Comparison of ENCODE assay signal across 12 cellular contexts in genomic region chr2:182426082-182426914, GRCh38. TPM values are rescaled to one million over a fixed set of nuclear protein-coding genes. Genes with fewer than 3 reads are reported as not detected.
DNase-seq lines count a peak whose midpoint lies in the region; ATAC-seq and TF ChIP-seq lines count a peak whose summit lies in the region.
"Had no signal": no experiment of that assay in that cellular context is flagged by ENCODE, and none has a peak within 500 bp of the region (broad histone marks: within the 10 kb centered on the region; RNA-seq: fewer than 3 reads in every experiment).

No MANE protein-coding gene starts in this region.

- no peak overlapping the region for H2BK12ac ChIP-seq in H9 (ENCODE audit: insufficient read length, low read depth, low read length)

- H3K9ac ChIP-seq in H9 (ENCODE audit: extremely low read depth, insufficient read length, low read length) (no peak overlapping the region), skeletal muscle tissue (ENCODE audit: low read depth in 1 of 3, low read length in 3 of 3) (peak overlapping the region; percentile 27 to 69 (median 29))

- H3K9me3 Mint-ChIP-seq in H9, result no peaks in the 10 kb centered on the region; a peak in 1 of 5 replicates

- no peak overlapping the region for H3K4me3 Mint-ChIP-seq in H9
- H3K4me3 Mint-ChIP-seq: effector memory CD8-positive, alpha-beta T cell had no signal

- H3K27ac Mint-ChIP-seq in H9, result peak overlapping the region in 1 of 3 experiments; percentile 31; a peak in 2 of 7 replicates
- H3K27ac Mint-ChIP-seq: activated T-helper 2 cell treated with anti-CD3 and anti-CD28 coated beads, Interferon-gamma antibody, Interleukin-2, Interleukin-4, amounts not matched to agents 10 μg/mL and 5 μg/mL and 100 μg/mL, durations not matched to agents 14 hours and 24 hours and 36 hours; effector memory CD8-positive, alpha-beta T cell had no signal

- H4K20me1 ChIP-seq in H9 (ENCODE audit: control insufficient read depth, insufficient read depth, insufficient read length), result no peaks in the 10 kb centered on the region

- no peak overlapping the region for H4K5ac ChIP-seq in H9 (ENCODE audit: insufficient read length, low read depth, low read length)

- H3K79me2 ChIP-seq in H9 (ENCODE audit: insufficient read depth, low read length), result no peaks in the 10 kb centered on the region

- H3T11ph ChIP-seq in H9 (ENCODE audit: low read length), result no peak overlapping the region

- H3K27me3 ChIP-seq in H9 (ENCODE audit: insufficient read depth, low read length) (no peaks in the 10 kb centered on the region), layer of hippocampus (ENCODE audit: control insufficient read depth, insufficient read depth, low read length) (no peaks in the 10 kb centered on the region), skeletal muscle tissue (ENCODE audit: control insufficient read depth in 3 of 3, insufficient read depth in 3 of 3, low read length in 3 of 3) (no peaks in the 10 kb centered on the region)

- no peak overlapping the region for H2AK5ac ChIP-seq in H9 (ENCODE audit: insufficient read length, low read length)

- H3K56ac ChIP-seq in H9 (ENCODE audit: insufficient read length, low read depth, low read length), result no peak overlapping the region

- no peak for ATAC-seq in GM18519 (IDR thresholded peaks at IDR 0.05; ENCODE audit: low FRiP score, unreplicated experiment)
- ATAC-seq: effector memory CD8-positive, alpha-beta T cell; GM12878 had no signal

- no peak overlapping the region for H4K91ac ChIP-seq in H9 (ENCODE audit: insufficient read length, low read depth, low read length)

- DNase-seq in H9 (no peak), choroid plexus epithelial cell (ENCODE audit: low read depth) (peak; percentile 68), GDM1 (lab: John Stamatoyannopoulos, UW) (no peak), NCI-H1417 (lab: John Stamatoyannopoulos, UW) (no peak)
- DNase-seq in stimulated activated CD4-positive, alpha-beta T cell treated with anti-CD3 and anti-CD28 coated beads, Interleukin-1b, Interleukin-23, amount 100 ng/mL, for 48 hours, result no peak
- DNase-seq: effector memory CD8-positive, alpha-beta T cell had no signal

- H3K4me1 ChIP-seq in H9 (ENCODE audit: insufficient read depth, low read length) (no peaks in the 10 kb centered on the region), skeletal muscle tissue (ENCODE audit: control insufficient read depth in 3 of 3, insufficient read depth in 3 of 3, low read length in 3 of 3) (peaks cover 0 to 1% (median 0%) of the 10 kb centered on the region in 3 donors)

- H3K36me3 Mint-ChIP-seq in H9 (ENCODE audit: insufficient read depth in 1 of 3, low read depth in 3 of 3), result peaks cover 0 to 3% (median 0%) of the 10 kb centered on the region in 3 experiments; a peak in 1 of 7 replicates

- H3K4ac ChIP-seq in H9 (ENCODE audit: low read depth, low read length), result no peak overlapping the region

- no peaks in the 10 kb centered on the region for H3K4me1 Mint-ChIP-seq in H9

- TF ChIP-seq CTCF in H9 (conservative IDR thresholded peaks at IDR 0.05) (no peak), choroid plexus epithelial cell (conservative IDR thresholded peaks at IDR 0.05; ENCODE audit: low read depth, low read length) (no peak)

- no peak overlapping the region for H2BK5ac ChIP-seq in H9 (ENCODE audit: insufficient read length, low read length)

- H3K9me3 ChIP-seq in H9 (ENCODE audit: control insufficient read depth, low read depth, low read length) (no peaks in the 10 kb centered on the region), skeletal muscle tissue (ENCODE audit: control insufficient read depth in 3 of 3, low read length in 3 of 3) (no peaks in the 10 kb centered on the region)

- no peak overlapping the region for H2BK15ac ChIP-seq in H9 (ENCODE audit: low read depth, low read length)

- H2BK20ac ChIP-seq in H9 (ENCODE audit: low read depth, low read length, poor library complexity, severe bottlenecking), result no peak overlapping the region

- H3K4me2 ChIP-seq in H9 (ENCODE audit: insufficient read depth, insufficient read length, low read length), result no peak overlapping the region

- no peaks in the 10 kb centered on the region for H3K79me1 ChIP-seq in H9 (ENCODE audit: insufficient read depth, low read depth, low read length, poor library complexity, severe bottlenecking)

- H3K18ac ChIP-seq in H9 (ENCODE audit: insufficient read length, low read depth, low read length), result no peak overlapping the region

- H3K14ac ChIP-seq in H9 (ENCODE audit: insufficient read depth, low read length), result no peak overlapping the region

- no peak overlapping the region for H4K8ac ChIP-seq in H9 (replicated peaks; ENCODE audit: insufficient read length, low read depth, low read length)

- WGBS in H9 (ENCODE audit: extremely low coverage, insufficient read length, low lambda C conversion rate), result no CpG with 5 or more reads among the region's 8 CpGs

- H2BK120ac ChIP-seq in H9 (ENCODE audit: low read depth, low read length, poor library complexity, severe bottlenecking), result no peak overlapping the region

- H3K23me2 ChIP-seq in H9 (ENCODE audit: insufficient read length, low read depth, low read length, poor library complexity, severe bottlenecking), result no peaks in the 10 kb centered on the region

- H2AFZ ChIP-seq in H9 (ENCODE audit: low read length), result peak overlapping the region; percentile 16

- H3K4me3 ChIP-seq in choroid plexus epithelial cell (ENCODE audit: low read depth, low read length) (peak overlapping the region; percentile 28), skeletal muscle tissue (ENCODE audit: low read length in 3 of 3) (peak overlapping the region; percentile 55 to 75 (median 60))
- H3K4me3 ChIP-seq: GM12878 had no signal

- H3K23ac ChIP-seq in H9 (ENCODE audit: insufficient read length, low read depth, low read length), result no peak overlapping the region

- no peaks in the 10 kb centered on the region for H3K27me3 Mint-ChIP-seq in H9 (ENCODE audit: low read depth)
- H3K27me3 Mint-ChIP-seq: effector memory CD8-positive, alpha-beta T cell had no signal

- no peaks in the 10 kb centered on the region for H3K36me3 ChIP-seq in skeletal muscle tissue (ENCODE audit: control insufficient read depth in 3 of 3, insufficient read depth in 3 of 3, low read length in 3 of 3)

- H3K27ac ChIP-seq in H9 (ENCODE audit: insufficient read length, low read depth, low read length), result no peak overlapping the region
- peak overlapping the region; percentile 8 for H3K27ac ChIP-seq in layer of hippocampus (ENCODE audit: low read depth, low read length)
- H3K27ac ChIP-seq in skeletal muscle tissue (ENCODE audit: low read depth, low read length), result peak overlapping the region; percentile 21
- H3K27ac ChIP-seq: C4-2B had no signal

RNA-seq across cellular contexts. Expression of gene PDE1A, which starts 0.5 kb away (rescaled TPM):
- total RNA-seq in H9 (2021) (0.11 TPM in 1 of 2 replicates, not detected in the other), skeletal muscle tissue (9.9 TPM)
- total RNA-seq: activated T-helper 2 cell treated with anti-CD3 and anti-CD28 coated beads, Interferon-gamma antibody, Interleukin-2, Interleukin-4, amounts not matched to agents 10 μg/mL and 5 μg/mL and 100 μg/mL, durations not matched to agents 14 hours and 24 hours and 36 hours; GM12878 had no signal
